ENCODE assay signal across 1 cellular context in genomic region chr1:23596382-23597358, GRCh38.
TF ChIP-seq lines count a peak whose summit lies in the region.

No MANE protein-coding gene starts in this region.

TF ChIP-seq in HepG2, 621 proteins besides CTCF, POLR2A, EP300 and RAD21 (continued from another document):
- TF ChIP-seq, protein P1, sequence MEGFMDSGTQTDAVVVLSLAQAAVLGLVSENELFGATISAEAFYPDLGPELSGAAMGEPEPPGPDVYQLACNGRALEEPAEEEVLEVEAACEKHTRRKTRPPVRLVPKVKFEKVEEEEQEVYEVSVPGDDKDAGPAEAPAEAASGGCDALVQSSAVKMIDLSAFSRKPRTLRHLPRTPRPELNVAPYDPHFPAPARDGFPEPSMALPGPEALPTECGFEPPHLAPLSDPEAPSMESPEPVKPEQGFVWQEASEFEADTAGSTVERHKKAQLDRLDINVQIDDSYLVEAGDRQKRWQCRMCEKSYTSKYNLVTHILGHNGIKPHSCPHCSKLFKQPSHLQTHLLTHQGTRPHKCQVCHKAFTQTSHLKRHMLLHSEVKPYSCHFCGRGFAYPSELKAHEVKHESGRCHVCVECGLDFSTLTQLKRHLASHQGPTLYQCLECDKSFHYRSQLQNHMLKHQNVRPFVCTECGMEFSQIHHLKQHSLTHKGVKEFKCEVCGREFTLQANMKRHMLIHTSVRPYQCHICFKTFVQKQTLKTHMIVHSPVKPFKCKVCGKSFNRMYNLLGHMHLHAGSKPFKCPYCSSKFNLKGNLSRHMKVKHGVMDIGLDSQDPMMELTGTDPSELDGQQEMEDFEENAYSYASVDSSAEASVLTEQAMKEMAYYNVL (CRISPR knock-in tag; IDR thresholded peaks at IDR 0.05; ENCODE audit: borderline replicate concordance) = no peak
- no peak for TF ChIP-seq ZNF10 (CRISPR knock-in tag; IDR thresholded peaks at IDR 0.05; ENCODE audit: borderline replicate concordance, low read depth)
- TF ChIP-seq ZNF543 (CRISPR knock-in tag; IDR thresholded peaks at IDR 0.05) = no peak
TF ChIP-seq in HepG2: peak in this region for 2.
